Comparison of ENCODE assay signal across 21 cellular contexts in genomic region chr4:140989944-140990343, GRCh38.
"Had no signal": no experiment of that assay in that cellular context is flagged by ENCODE, and none has a peak within 500 bp of the region (broad histone marks: within the 10 kb centered on the region; RNA-seq: fewer than 3 reads in every experiment).

No MANE protein-coding gene starts in this region.

- H3K36me3 ChIP-seq: esophagus squamous epithelium, gastroesophageal sphincter, neural progenitor cell, ovary, right lobe of liver, spleen, tibial artery, upper lobe of left lung, uterus had no signal

- H3K9me3 ChIP-seq: esophagus squamous epithelium, gastroesophageal sphincter, mucosa of descending colon, ovary, right lobe of liver, tibial artery, upper lobe of left lung, uterus had no signal

- H3K9ac ChIP-seq: neural progenitor cell had no signal

- ATAC-seq: gastroesophageal sphincter; left colon; mucosa of descending colon; natural killer cell; right lobe of liver; stimulated activated memory B cell treated with anti-CD40 and anti-IgM and Interleukin-4, amounts not matched to agents 10 μg/mL and 1 μg/mL and 100 μg/mL, for 72 hours had no signal

- H3K79me2 ChIP-seq: hepatocyte had no signal

- DNase-seq: esophagus squamous epithelium; foreskin fibroblast; glutamatergic neuron; kidney; left colon; mammary epithelial cell; mucosa of descending colon; natural killer cell; ovary; right lobe of liver; spleen; stimulated activated CD4-positive, alpha-beta T cell treated with anti-CD3 and anti-CD28 coated beads, Interleukin-15, amount 100 ng/mL, for 24 hours; stimulated activated CD4-positive, alpha-beta T cell treated with anti-CD3 and anti-CD28 coated beads, Interleukin-1b, Interleukin-23, amount 100 ng/mL, for 48 hours; stimulated activated CD4-positive, alpha-beta T cell treated with anti-CD3 and anti-CD28 coated beads, Interleukin-4, amount 100 ng/mL, for 24 hours; tibial artery; upper lobe of left lung; uterus had no signal

- H2AFZ ChIP-seq: hepatocyte, neural progenitor cell had no signal

- H3K27me3 ChIP-seq: esophagus squamous epithelium, gastroesophageal sphincter, hepatocyte, neural progenitor cell, ovary, right lobe of liver, spleen, tibial artery, upper lobe of left lung, uterus had no signal

- H3K4me2 ChIP-seq: hepatocyte, neural progenitor cell had no signal

- H3K4me1 ChIP-seq: neural progenitor cell, upper lobe of left lung had no signal

- H3K4me3 ChIP-seq: esophagus squamous epithelium, gastroesophageal sphincter, hepatocyte, mucosa of descending colon, neural progenitor cell, ovary, right lobe of liver, spleen, tibial artery, upper lobe of left lung, uterus had no signal

- H3K27ac ChIP-seq: esophagus squamous epithelium, hepatocyte, neural progenitor cell, ovary, right lobe of liver, spleen, tibial artery, upper lobe of left lung, uterus had no signal
